1 cellular context compared by ENCODE assay signal in genomic region chr9:92295827-92296258, GRCh38.
A peak's percentile ranks its signal among the peaks of the same experiment; 100 is the strongest.
TF ChIP-seq lines count a peak whose summit lies in the region.

No MANE protein-coding gene starts in this region.

TF ChIP-seq in HEK293, 187 proteins besides CTCF, POLR2A, EP300 and RAD21 (continued from another document):
- TF ChIP-seq ZNF600 (tag by site-specific recombination; IDR thresholded peaks at IDR 0.05) (no peak), PATZ1 (tag by site-specific recombination; IDR thresholded peaks at IDR 0.05) (no peak), ZNF645 (tag by site-specific recombination; IDR thresholded peaks at IDR 0.05) (no peak), ZNF174 (tag by site-specific recombination; IDR thresholded peaks at IDR 0.05) (no peak), ZNF664 (tag by site-specific recombination; IDR thresholded peaks at IDR 0.05) (peak; percentile 45; the same call in 1 of the 2 replicates), ZNF335 (tag by site-specific recombination; conservative IDR thresholded peaks at IDR 0.05) (peak; percentile 80), ZNF248 (tag by site-specific recombination; IDR thresholded peaks at IDR 0.05) (no peak), EGR2 (tag by site-specific recombination; IDR thresholded peaks at IDR 0.05; ENCODE audit: low read depth) (no peak), SCRT2 (tag by site-specific recombination; IDR thresholded peaks at IDR 0.05) (peak; percentile 92), PRDM10 (tag by site-specific recombination; IDR thresholded peaks at IDR 0.05) (peak; percentile 43; the same call in 1 of the 2 replicates), ZNF623 (tag by site-specific recombination; IDR thresholded peaks at IDR 0.05) (no peak), ZSCAN18 (tag by site-specific recombination; IDR thresholded peaks at IDR 0.05) (no peak), ZNF549 (tag by site-specific recombination; IDR thresholded peaks at IDR 0.05) (no peak), SALL2 (tag by site-specific recombination; IDR thresholded peaks at IDR 0.05; ENCODE audit: borderline replicate concordance) (no peak), ZNF747 (tag by site-specific recombination; IDR thresholded peaks at IDR 0.05) (no peak), ZNF629 (tag by site-specific recombination; IDR thresholded peaks at IDR 0.05) (no peak), ZNF660 (tag by site-specific recombination; IDR thresholded peaks at IDR 0.05) (no peak), HOXC10 (CRISPR knock-in tag; IDR thresholded peaks at IDR 0.05) (no peak), ZNF792 (tag by site-specific recombination; IDR thresholded peaks at IDR 0.05) (no peak), ZNF677 (tag by site-specific recombination; IDR thresholded peaks at IDR 0.05) (no peak), BCL11A (tag by site-specific recombination; IDR thresholded peaks at IDR 0.05; ENCODE audit: low read depth) (no peak), ZNF404 (tag by site-specific recombination; IDR thresholded peaks at IDR 0.05) (no peak), ZNF501 (tag by site-specific recombination; IDR thresholded peaks at IDR 0.05) (no peak), SCRT1 (tag by site-specific recombination; IDR thresholded peaks at IDR 0.05; ENCODE audit: borderline replicate concordance) (0 out of 2 replicates have a peak, but pooled peaks have one; percentile 28), WT1 (tag by site-specific recombination; IDR thresholded peaks at IDR 0.05) (no peak), ZNF48 (tag by site-specific recombination; IDR thresholded peaks at IDR 0.05) (no peak), ZXDB (tag by site-specific recombination; IDR thresholded peaks at IDR 0.05) (no peak), ZBTB1 (tag by site-specific recombination; IDR thresholded peaks at IDR 0.05) (no peak), ZNF558 (tag by site-specific recombination; IDR thresholded peaks at IDR 0.05) (no peak), ZNF449 (tag by site-specific recombination; IDR thresholded peaks at IDR 0.05) (peak; percentile 88), GLI2 (tag by site-specific recombination; IDR thresholded peaks at IDR 0.05; ENCODE audit: borderline replicate concordance, low read depth) (no peak), ZNF791 (tag by site-specific recombination; IDR thresholded peaks at IDR 0.05) (no peak), ZNF830 (tag by site-specific recombination; IDR thresholded peaks at IDR 0.05; ENCODE audit: low read depth) (no peak), ZBTB20 (tag by site-specific recombination; IDR thresholded peaks at IDR 0.05) (no peak), ZNF768 (tag by site-specific recombination; IDR thresholded peaks at IDR 0.05) (no peak), ZEB2 (tag by site-specific recombination; IDR thresholded peaks at IDR 0.05) (no peak), ZNF704 (tag by site-specific recombination; IDR thresholded peaks at IDR 0.05) (no peak)
